ENCODE assay signal across 20 cellular contexts in genomic region chr2:27685577-27685976, GRCh38.
"Had no signal": no experiment of that assay in that cellular context is flagged by ENCODE, and none has a peak within 500 bp of the region (broad histone marks: within the 10 kb centered on the region; RNA-seq: fewer than 3 reads in every experiment).

No MANE protein-coding gene starts in this region.

- DNase-seq: activated CD4-positive, alpha-beta T cell treated with anti-CD3 and anti-CD28 coated beads, Interleukin-2, amount 50 U/mL, for 4 hours; activated CD4-positive, CD25-positive, alpha-beta regulatory T cell; activated CD8-positive, alpha-beta memory T cell treated with anti-CD3 and anti-CD28 coated beads, Interleukin-2, amount 50 U/mL, for 4 hours; activated naive CD4-positive, alpha-beta T cell treated with Interleukin-2 at 50 U/mL for 16 hours; adrenal gland; dorsolateral prefrontal cortex; left colon; lower lobe of right lung; right cardiac atrium; T-helper 17 cell; trophoblast cell had no signal

- H3K4me2 ChIP-seq: smooth muscle cell had no signal

- H3K36me3 ChIP-seq: prostate gland had no signal

- ATAC-seq: gastroesophageal sphincter, left colon, lower lobe of right lung, right cardiac atrium, SK-N-SH treated with all-trans-retinoic acid at 6 μM for 48 hours, T-helper 17 cell had no signal

- H3K4me3 Mint-ChIP-seq: neural crest cell; stimulated activated naive CD8-positive, alpha-beta T cell treated with anti-CD3 and anti-CD28 coated beads, Interleukin-15, Interleukin-2, amounts not matched to agents 100 ng/mL and 50 ng/mL, for 24 hours; T-helper 17 cell had no signal

- H3K4me3 ChIP-seq: adrenal gland, cardiac muscle cell, dorsolateral prefrontal cortex, gastroesophageal sphincter, lower lobe of right lung, prostate gland, smooth muscle cell, suprapubic skin had no signal

- H3K9me3 Mint-ChIP-seq: neural crest cell; stimulated activated naive CD8-positive, alpha-beta T cell treated with anti-CD3 and anti-CD28 coated beads, Interleukin-15, Interleukin-2, amounts not matched to agents 100 ng/mL and 50 ng/mL, for 24 hours had no signal

- H3K27me3 Mint-ChIP-seq: stimulated activated naive CD8-positive, alpha-beta T cell treated with anti-CD3 and anti-CD28 coated beads, Interleukin-15, Interleukin-2, amounts not matched to agents 100 ng/mL and 50 ng/mL, for 24 hours; T-helper 17 cell had no signal

- H3K9me3 ChIP-seq: adrenal gland, gastroesophageal sphincter, lower lobe of right lung, prostate gland, suprapubic skin had no signal

- FAIRE-seq: islet of Langerhans had no signal

- H3K4me1 Mint-ChIP-seq: neural crest cell had no signal

- H3K27me3 ChIP-seq: adrenal gland, cardiac muscle cell, dorsolateral prefrontal cortex, gastroesophageal sphincter, suprapubic skin had no signal

- H3K4me1 ChIP-seq: prostate gland had no signal

- H3K27ac ChIP-seq: adrenal gland, cardiac muscle cell, dorsolateral prefrontal cortex, gastroesophageal sphincter, lower lobe of right lung, prostate gland, suprapubic skin had no signal
